6 cellular contexts compared by ENCODE assay signal in genomic region chr22:50199836-50200332, GRCh38. TPM values are rescaled to one million over a fixed set of nuclear protein-coding genes. Genes with fewer than 3 reads are reported as not detected.
A peak's percentile ranks its signal among the peaks of the same experiment; 100 is the strongest.
DNase-seq lines count a peak whose midpoint lies in the region; ATAC-seq and TF ChIP-seq lines count a peak whose summit lies in the region.

No MANE protein-coding gene starts in this region.

- H3K9me3 Mint-ChIP-seq in activated CD4-positive, alpha-beta memory T cell treated with anti-CD3 and anti-CD28 coated beads, Interleukin-2, amount 10 ng/mL, durations not matched to agents 7 days and 5 days = no peaks in the 10 kb centered on the region

- peak overlapping the region; percentile 40 for H3K27ac Mint-ChIP-seq in activated CD4-positive, alpha-beta memory T cell treated with anti-CD3 and anti-CD28 coated beads, Interleukin-2, amount 10 ng/mL, durations not matched to agents 7 days and 5 days

- no peak for TF ChIP-seq CTCF in liver (IDR thresholded peaks at IDR 0.05; ENCODE audit: low read depth, low read length, missing input control)

- H3K4me3 ChIP-seq in liver (ENCODE audit: low read depth in 1 of 3, low read length in 3 of 3) = peak overlapping the region; percentile 47 to 97 (median 49)

- H3K9ac ChIP-seq in liver (ENCODE audit: low read depth in 1 of 2, low read length in 2 of 2) = peak overlapping the region in 1 of 2 donors; percentile 80

- no peaks in the 10 kb centered on the region for H3K9me3 ChIP-seq in liver (ENCODE audit: control insufficient read depth in 4 of 4, low read length in 3 of 4)

- H3K27me3 ChIP-seq in liver (ENCODE audit: control insufficient read depth in 4 of 4, insufficient read depth in 4 of 4, low read length in 3 of 4) = no peaks in the 10 kb centered on the region

- WGBS in liver = 29% methylated on average over 25 of the region's 25 CpGs

- peaks cover 24% of the 10 kb centered on the region for H3K4me1 Mint-ChIP-seq in activated CD4-positive, alpha-beta memory T cell treated with anti-CD3 and anti-CD28 coated beads, Interleukin-2, amount 10 ng/mL, durations not matched to agents 7 days and 5 days

- TF ChIP-seq RAD21 in liver (IDR thresholded peaks at IDR 0.05) = no peak

- peaks cover 0 to 16% (median 1%) of the 10 kb centered on the region in 4 donors for H3K36me3 ChIP-seq in liver (ENCODE audit: control insufficient read depth in 4 of 4, insufficient read depth in 3 of 4, low read depth in 1 of 4, low read length in 3 of 4)

- POLR2A ChIA-PET in activated CD4-positive, alpha-beta memory T cell treated with anti-CD3 and anti-CD28 coated beads, Interleukin-2, amount 10 ng/mL, durations not matched to agents 7 days and 5 days (lab: Charles Lee) = interaction anchor here (2.5 kb wide), 1 partner anchor 9 kb away, joined by 18 read pairs; no protein-coding TSS in a partner anchor

- no peaks in the 10 kb centered on the region for H3K27me3 Mint-ChIP-seq in activated CD4-positive, alpha-beta memory T cell treated with anti-CD3 and anti-CD28 coated beads, Interleukin-2, amount 10 ng/mL, durations not matched to agents 7 days and 5 days

- H3K27ac ChIP-seq in liver (ENCODE audit: low read depth in 1 of 2, low read length in 2 of 2) = peak overlapping the region; percentile 69 to 71

- CTCF ChIA-PET in activated CD4-positive, alpha-beta memory T cell treated with anti-CD3 and anti-CD28 coated beads, Interleukin-2, amount 10 ng/mL, durations not matched to agents 7 days and 5 days (lab: Charles Lee) = no interaction called here

- peak; percentile 6 for ATAC-seq in GM21423 (IDR thresholded peaks at IDR 0.05; ENCODE audit: unreplicated experiment)
- ATAC-seq in HG02852 (IDR thresholded peaks at IDR 0.05; ENCODE audit: unreplicated experiment) = no peak
- ATAC-seq in HG03469 (IDR thresholded peaks at IDR 0.05; ENCODE audit: unreplicated experiment) = no peak

- peaks cover 25% of the 10 kb centered on the region for H3K36me3 Mint-ChIP-seq in activated CD4-positive, alpha-beta memory T cell treated with anti-CD3 and anti-CD28 coated beads, Interleukin-2, amount 10 ng/mL, durations not matched to agents 7 days and 5 days (ENCODE audit: low read depth)

- peaks cover 8 to 70% (median 50%) of the 10 kb centered on the region in 4 donors for H3K4me1 ChIP-seq in liver (ENCODE audit: control insufficient read depth in 4 of 4, insufficient read depth in 4 of 4, low read length in 3 of 4)

- peak overlapping the region; percentile 62 for H3K4me3 Mint-ChIP-seq in activated CD4-positive, alpha-beta memory T cell treated with anti-CD3 and anti-CD28 coated beads, Interleukin-2, amount 10 ng/mL, durations not matched to agents 7 days and 5 days

- no peak for DNase-seq in activated CD4-positive, alpha-beta memory T cell treated with anti-CD3 and anti-CD28 coated beads, Interleukin-2, amount 10 ng/mL, durations not matched to agents 7 days and 5 days
- no peak for DNase-seq in inferior parietal cortex (ENCODE audit: extremely low spot score)

TF ChIP-seq in liver, 16 proteins besides CTCF, POLR2A, EP300 and RAD21:
- no peak for TF ChIP-seq TAF1 (conservative IDR thresholded peaks at IDR 0.05)
- no peak for TF ChIP-seq HNF4A (conservative IDR thresholded peaks at IDR 0.05)
- no peak for TF ChIP-seq GABPA (IDR thresholded peaks at IDR 0.05 in 1 of 2, conservative IDR thresholded peaks at IDR 0.05 in 1 of 2)
- no peak for TF ChIP-seq ATF3 (IDR thresholded peaks at IDR 0.05)
- TF ChIP-seq RXRA (IDR thresholded peaks at IDR 0.05) = no peak
- TF ChIP-seq FOXA1 (IDR thresholded peaks at IDR 0.05) = no peak
- TF ChIP-seq FOXA2 (IDR thresholded peaks at IDR 0.05) = no peak
- no peak for TF ChIP-seq ZBTB33 (IDR thresholded peaks at IDR 0.05)

RNA-seq across cellular contexts. Expression of gene SELENOO, which starts 0.9 kb away (rescaled TPM):
- total RNA-seq in activated CD4-positive, alpha-beta memory T cell treated with anti-CD3 and anti-CD28 coated beads, Interleukin-2, amount 10 ng/mL, durations not matched to agents 7 days and 5 days = 10 to 100 TPM; 21.5 TPM
- total RNA-seq in liver = 10 to 100 TPM; 16.4 to 58.9 TPM
- polyA plus RNA-seq in liver = 10 to 100 TPM; 25.5 to 59.2 TPM

RNA-seq across cellular contexts. Expression of gene TRABD, which starts 14.2 kb away (rescaled TPM):
- total RNA-seq in activated CD4-positive, alpha-beta memory T cell treated with anti-CD3 and anti-CD28 coated beads, Interleukin-2, amount 10 ng/mL, durations not matched to agents 7 days and 5 days = 100 to 1,000 TPM; 136 to 138 TPM
- 10 to 100 TPM; 10.5 to 18.3 TPM for total RNA-seq in liver
- 10 to 100 TPM; 14.4 to 29.7 TPM for polyA plus RNA-seq in liver

RNA-seq across cellular contexts. Expression of gene PANX2, which starts 29.4 kb away (rescaled TPM):
- under 1 TPM; 0.83 to 0.88 TPM for total RNA-seq in activated CD4-positive, alpha-beta memory T cell treated with anti-CD3 and anti-CD28 coated beads, Interleukin-2, amount 10 ng/mL, durations not matched to agents 7 days and 5 days
- 1 to 10 TPM in 1 of 2 donors, under 1 TPM in 1; 0.56 to 2.3 TPM for total RNA-seq in liver
- 10 to 100 TPM in 1 of 2 donors, under 1 TPM in 1; 0.39 to 14.8 TPM for polyA plus RNA-seq in liver

RNA-seq across cellular contexts. Expression of gene TUBGCP6, which starts 44.9 kb away (rescaled TPM):
- total RNA-seq in activated CD4-positive, alpha-beta memory T cell treated with anti-CD3 and anti-CD28 coated beads, Interleukin-2, amount 10 ng/mL, durations not matched to agents 7 days and 5 days = 10 to 100 TPM; 50.6 to 53.9 TPM
- 10 to 100 TPM; 20.9 to 31.7 TPM for total RNA-seq in liver
- polyA plus RNA-seq in liver = 10 to 100 TPM in 1 of 2 donors, 1 to 10 TPM in 1; 9.3 to 11.9 TPM

RNA-seq across cellular contexts. Expression of gene HDAC10, which starts 51.2 kb away (rescaled TPM):
- total RNA-seq in activated CD4-positive, alpha-beta memory T cell treated with anti-CD3 and anti-CD28 coated beads, Interleukin-2, amount 10 ng/mL, durations not matched to agents 7 days and 5 days = 10 to 100 TPM; 83.7 to 90.0 TPM
- 10 to 100 TPM; 11.4 to 18.2 TPM for total RNA-seq in liver
- 10 to 100 TPM in 1 of 2 donors, 1 to 10 TPM in 1; 6.2 to 15.9 TPM for polyA plus RNA-seq in liver

Comparison
In these comparisons a context has a peak if more than half of its experiments do, and no peak if none do; other contexts are left out.
1. RNA of gene TRABD, which starts 14.2 kb away (total RNA-seq): 136 to 138 TPM in activated CD4-positive, alpha-beta memory T cell treated with anti-CD3 and anti-CD28 coated beads, Interleukin-2, amount 10 ng/mL, durations not matched to agents 7 days and 5 days; 10.5 to 18.3 TPM in liver; every median in the first group is over 4 times any median in the second.